In genomic region chr13:114236224-114236623, GRCh38 we compare ENCODE assay signal across 1 cellular context.
TF ChIP-seq lines count a peak whose summit lies in the region.

No MANE protein-coding gene starts in this region.

TF ChIP-seq in HCT116, 20 proteins besides CTCF, POLR2A, EP300 and RAD21 (continued from another document):
- TF ChIP-seq REST (IDR thresholded peaks at IDR 0.05; ENCODE audit: low read depth), result no peak
